In the genomic region with DNA sequence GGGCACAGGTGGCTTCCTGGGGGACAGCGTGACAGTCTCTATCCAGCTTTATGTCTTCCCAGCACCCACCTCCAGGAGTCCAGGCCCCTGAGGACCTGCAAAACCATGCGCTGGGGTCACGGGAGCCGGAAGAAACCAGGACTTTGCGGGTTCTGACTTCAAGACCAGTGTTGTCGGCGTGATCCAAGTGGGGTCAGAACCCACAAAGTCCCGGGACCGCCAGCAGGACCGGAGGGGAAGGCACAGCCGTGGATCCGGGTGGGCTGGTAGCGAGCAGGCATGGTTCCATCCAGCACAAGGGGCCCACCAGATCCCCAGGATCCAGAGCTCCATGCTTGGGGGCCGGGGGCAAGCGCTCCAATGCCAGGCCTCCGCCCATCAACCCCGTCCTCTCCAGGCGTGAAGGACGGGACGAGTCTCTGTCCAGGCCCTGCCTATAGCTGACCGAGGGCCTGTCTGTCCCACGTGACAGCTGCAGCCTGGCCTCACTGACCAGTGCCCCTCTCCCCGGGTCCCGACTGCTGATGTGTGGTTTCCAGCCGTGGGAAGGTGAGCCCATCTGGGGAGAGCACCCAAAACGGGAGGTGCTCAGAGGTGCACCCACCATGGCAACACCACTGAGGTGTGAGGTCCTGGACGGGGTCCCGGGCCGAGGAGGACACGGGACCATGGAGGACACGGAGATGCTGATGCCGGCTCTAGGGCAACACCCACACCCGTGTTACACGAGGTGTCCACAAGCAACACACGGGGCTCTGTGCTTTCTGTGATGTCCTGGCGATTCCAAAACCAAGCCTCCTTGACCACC, we compare ENCODE assay signal across 23 cellular contexts.
"Had no signal": no experiment of that assay in that cellular context is flagged by ENCODE, and none has a peak within 500 bp of the region (broad histone marks: within the 10 kb centered on the region; RNA-seq: fewer than 3 reads in every experiment).

No MANE protein-coding gene starts in this region.

- H3K27me3 Mint-ChIP-seq: activated CD4-positive, alpha-beta memory T cell treated with anti-CD3 and anti-CD28 coated beads, Interleukin-2, amount 10 ng/mL, durations not matched to agents 7 days and 5 days; activated CD4-positive, alpha-beta T cell treated with anti-CD3 and anti-CD28 coated beads for 36 hours; activated naive CD8-positive, alpha-beta T cell treated with anti-CD3 and anti-CD28 coated beads, Interleukin-2, amount 10 ng/mL, durations not matched to agents 7 days and 5 days; T-cell had no signal

- ATAC-seq: activated CD4-positive, alpha-beta T cell treated with anti-CD3 and anti-CD28 coated beads for 36 hours; T-cell had no signal

- H3K4me1 ChIP-seq: adrenal gland, Peyer's patch had no signal

- H3K4me1 Mint-ChIP-seq: activated CD4-positive, alpha-beta memory T cell treated with anti-CD3 and anti-CD28 coated beads, Interleukin-2, amount 10 ng/mL, durations not matched to agents 7 days and 5 days; activated CD4-positive, alpha-beta T cell treated with anti-CD3 and anti-CD28 coated beads for 36 hours; activated naive CD8-positive, alpha-beta T cell treated with anti-CD3 and anti-CD28 coated beads, Interleukin-2, amount 10 ng/mL, durations not matched to agents 7 days and 5 days; T-cell had no signal

- H3K9me3 ChIP-seq: adrenal gland, MG63, Peyer's patch had no signal

- H3K4me3 ChIP-seq: adrenal gland, MG63, Peyer's patch had no signal

- H3K27me3 ChIP-seq: adrenal gland, MG63, Peyer's patch had no signal

- H3K27ac ChIP-seq: adrenal gland, Peyer's patch, RWPE1, VCaP had no signal

- H3K4me3 Mint-ChIP-seq: activated CD4-positive, alpha-beta memory T cell treated with anti-CD3 and anti-CD28 coated beads, Interleukin-2, amount 10 ng/mL, durations not matched to agents 7 days and 5 days; activated CD4-positive, alpha-beta T cell treated with anti-CD3 and anti-CD28 coated beads for 36 hours; activated naive CD8-positive, alpha-beta T cell treated with anti-CD3 and anti-CD28 coated beads, Interleukin-2, amount 10 ng/mL, durations not matched to agents 7 days and 5 days; T-cell had no signal

- DNase-seq: activated CD4-positive, alpha-beta memory T cell treated with anti-CD3 and anti-CD28 coated beads, Interleukin-2, amount 10 ng/mL, durations not matched to agents 7 days and 5 days; activated CD4-positive, alpha-beta T cell treated with anti-CD3 and anti-CD28 coated beads for 36 hours; activated CD4-positive, alpha-beta T cell treated with anti-CD3 and anti-CD28 coated beads, Interleukin-2, amount 50 U/mL, for 1 hour; activated CD8-positive, alpha-beta memory T cell treated with anti-CD3 and anti-CD28 coated beads, Interleukin-2, amount 50 U/mL, for 48 hours; activated naive CD4-positive, alpha-beta T cell treated with anti-CD3 and anti-CD28 coated beads, Interleukin-2, amount 50 U/mL, for 16 hours; activated naive CD8-positive, alpha-beta T cell treated with anti-CD3 and anti-CD28 coated beads, Interleukin-2, amount 10 ng/mL, durations not matched to agents 7 days and 5 days; activated T-cell treated with anti-CD3 and anti-CD28 coated beads, Interleukin-2, amount 50 U/mL, for 1 hour; adrenal gland; anterior cingulate cortex; MG63; NCI-H1105; NCI-H1436; NCI-H1694 treated with DMSO at 0.1 percent for 48 hours; NCI-H2029 treated with DMSO at 0.1 percent for 48 hours; NCI-H345; NCI-H510A; NCI-H526 treated with DMSO at 0.1 percent for 48 hours; NCI-H82; Peyer's patch; SHP77 treated with DMSO at 0.1 percent for 48 hours; T-cell had no signal

- H3K27ac Mint-ChIP-seq: activated CD4-positive, alpha-beta memory T cell treated with anti-CD3 and anti-CD28 coated beads, Interleukin-2, amount 10 ng/mL, durations not matched to agents 7 days and 5 days; activated CD4-positive, alpha-beta T cell treated with anti-CD3 and anti-CD28 coated beads for 36 hours; activated naive CD8-positive, alpha-beta T cell treated with anti-CD3 and anti-CD28 coated beads, Interleukin-2, amount 10 ng/mL, durations not matched to agents 7 days and 5 days; T-cell had no signal

- H3K36me3 Mint-ChIP-seq: activated naive CD8-positive, alpha-beta T cell treated with anti-CD3 and anti-CD28 coated beads, Interleukin-2, amount 10 ng/mL, durations not matched to agents 7 days and 5 days had no signal

- H3K9me3 Mint-ChIP-seq: activated CD4-positive, alpha-beta memory T cell treated with anti-CD3 and anti-CD28 coated beads, Interleukin-2, amount 10 ng/mL, durations not matched to agents 7 days and 5 days; activated naive CD8-positive, alpha-beta T cell treated with anti-CD3 and anti-CD28 coated beads, Interleukin-2, amount 10 ng/mL, durations not matched to agents 7 days and 5 days; T-cell had no signal
